8 cellular contexts compared by ENCODE assay signal in the genomic region with DNA sequence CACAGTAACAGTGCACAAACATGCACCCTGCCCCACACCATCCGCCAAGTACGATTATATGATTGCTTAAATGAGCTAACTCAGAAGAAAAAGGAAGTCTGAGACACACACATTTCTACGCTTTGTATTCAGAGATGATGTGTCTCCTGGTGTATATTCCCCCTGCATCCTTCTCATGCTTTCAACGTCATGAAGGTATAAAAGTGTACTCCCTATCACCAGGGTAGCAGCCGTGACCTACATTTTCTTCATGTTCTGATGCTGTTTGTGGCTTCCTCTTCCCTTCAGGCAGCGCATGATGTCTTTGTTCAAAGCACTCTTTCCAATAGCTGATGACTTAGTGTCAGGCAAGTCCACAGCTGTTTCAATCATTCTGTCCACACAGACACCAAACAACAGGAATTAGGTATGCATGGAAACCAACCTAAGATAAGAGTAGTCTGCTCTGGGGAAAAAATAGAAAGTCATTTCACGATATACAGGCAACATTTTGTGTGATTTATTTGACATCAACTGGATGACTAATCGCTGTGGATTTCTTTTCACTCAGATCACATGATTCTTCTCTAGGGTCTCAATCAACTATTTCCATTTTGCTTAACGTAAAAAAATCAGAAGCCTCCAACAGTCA.
A peak's percentile ranks its signal among the peaks of the same experiment; 100 is the strongest.
DNase-seq lines count a peak whose midpoint lies in the region; ATAC-seq and TF ChIP-seq lines count a peak whose summit lies in the region.
"Had no signal": no experiment of that assay in that cellular context is flagged by ENCODE, and none has a peak within 500 bp of the region (broad histone marks: within the 10 kb centered on the region; RNA-seq: fewer than 3 reads in every experiment).

No MANE protein-coding gene starts in this region.

- H3K4me1 ChIP-seq in gastrocnemius medialis, result peaks cover 0 to 23% of the 10 kb centered on the region in 2 donors

- H3K9me3 ChIP-seq in gastrocnemius medialis, result no peaks in the 10 kb centered on the region

- H3K27me3 Mint-ChIP-seq in activated CD4-positive, alpha-beta T cell treated with anti-CD3 and anti-CD28 coated beads, Interleukin-2, amount 10 ng/mL, durations not matched to agents 7 days and 5 days, result no peaks in the 10 kb centered on the region

- H3K27ac ChIP-seq in gastrocnemius medialis, result peak overlapping the region in 3 of 4 donors; percentile 28 to 39 (median 28)
- H3K27ac ChIP-seq: VCaP had no signal

- H3K4me3 Mint-ChIP-seq in activated CD4-positive, alpha-beta T cell treated with anti-CD3 and anti-CD28 coated beads, Interleukin-2, amount 10 ng/mL, durations not matched to agents 7 days and 5 days, result peak overlapping the region; percentile 67

- peaks cover 23% of the 10 kb centered on the region for H3K36me3 Mint-ChIP-seq in activated CD4-positive, alpha-beta T cell treated with anti-CD3 and anti-CD28 coated beads, Interleukin-2, amount 10 ng/mL, durations not matched to agents 7 days and 5 days (ENCODE audit: low read depth)

- POLR2A ChIA-PET in activated CD4-positive, alpha-beta T cell treated with anti-CD3 and anti-CD28 coated beads, Interleukin-2, amount 10 ng/mL, durations not matched to agents 7 days and 5 days (lab: Charles Lee), result interaction anchor here (0.6 to 0.7 kb wide), 2 partner anchors 24 to 276 kb away, joined by 3 read pairs; no protein-coding TSS in a partner anchor

- intact Hi-C loops in gastrocnemius medialis (cut with DNase I; ENCODE audit: low total_unique reads), result no loop called here

- no peaks in the 10 kb centered on the region for H3K27me3 ChIP-seq in gastrocnemius medialis

- H3K36me3 ChIP-seq in gastrocnemius medialis, result no peaks in the 10 kb centered on the region

- CTCF ChIA-PET in activated CD4-positive, alpha-beta T cell treated with anti-CD3 and anti-CD28 coated beads, Interleukin-2, amount 10 ng/mL, durations not matched to agents 7 days and 5 days (lab: Charles Lee), result interaction anchor here (0.9 to 4.2 kb wide), 10 partner anchors 9 to 422 kb away, joined by 3 to 13 read pairs (median 5); partner anchors contain the start of gene PTGER4

- TF ChIP-seq POLR2A in gastrocnemius medialis (IDR thresholded peaks at IDR 0.05), result no peak

- ATAC-seq in gastrocnemius medialis, result peak; percentile 32 to 41
- ATAC-seq in GM18517 (IDR thresholded peaks at IDR 0.05; ENCODE audit: unreplicated experiment), result no peak

- DNase-seq in Kasumi-1 (lab: John Stamatoyannopoulos, UW) (peak; percentile 66 to 72), epithelial cell of esophagus (ENCODE audit: low read depth) (peak; percentile 53), gastrocnemius medialis (peak in 1 of 2 donors; percentile 13), NCI-H2107 (lab: John Stamatoyannopoulos, UW) (no peak), NCI-H69 (lab: John Stamatoyannopoulos, UW) (no peak)
- peak; percentile 81 for DNase-seq in activated CD4-positive, alpha-beta T cell treated with anti-CD3 and anti-CD28 coated beads, Interleukin-2, amount 10 ng/mL, durations not matched to agents 7 days and 5 days

- peak overlapping the region; percentile 94 for H3K27ac Mint-ChIP-seq in activated CD4-positive, alpha-beta T cell treated with anti-CD3 and anti-CD28 coated beads, Interleukin-2, amount 10 ng/mL, durations not matched to agents 7 days and 5 days

- H3K4me3 ChIP-seq in epithelial cell of esophagus (ENCODE audit: low read length), result no peak overlapping the region
- no peak overlapping the region for H3K4me3 ChIP-seq in gastrocnemius medialis

- in situ Hi-C loops in gastrocnemius medialis (cut with MboI; ENCODE audit: low sequenced_read_pairs in 4 of 4), result no loop called here

- peaks cover 7% of the 10 kb centered on the region for H3K9me3 Mint-ChIP-seq in activated CD4-positive, alpha-beta T cell treated with anti-CD3 and anti-CD28 coated beads, Interleukin-2, amount 10 ng/mL, durations not matched to agents 7 days and 5 days

- TF ChIP-seq CTCF in epithelial cell of esophagus (IDR thresholded peaks at IDR 0.05; ENCODE audit: insufficient read depth, low read depth, low read length, missing control alignments) (no peak), gastrocnemius medialis (IDR thresholded peaks at IDR 0.05 in 4 of 5, conservative IDR thresholded peaks at IDR 0.05 in 1 of 5) (no peak)

- peaks cover 63% of the 10 kb centered on the region for H3K4me1 Mint-ChIP-seq in activated CD4-positive, alpha-beta T cell treated with anti-CD3 and anti-CD28 coated beads, Interleukin-2, amount 10 ng/mL, durations not matched to agents 7 days and 5 days

Comparison
In these comparisons a context has a peak if more than half of its experiments do, and no peak if none do; other contexts are left out.
1. DNase-seq: peak in Kasumi-1 (2 of 2), activated CD4-positive, alpha-beta T cell treated with anti-CD3 and anti-CD28 coated beads, Interleukin-2, amount 10 ng/mL, durations not matched to agents 7 days and 5 days (single experiment) and epithelial cell of esophagus (single experiment); none in NCI-H2107 (single experiment) and NCI-H69 (single experiment).